Comparison of ENCODE assay signal across 2 cellular contexts in the genomic region with DNA sequence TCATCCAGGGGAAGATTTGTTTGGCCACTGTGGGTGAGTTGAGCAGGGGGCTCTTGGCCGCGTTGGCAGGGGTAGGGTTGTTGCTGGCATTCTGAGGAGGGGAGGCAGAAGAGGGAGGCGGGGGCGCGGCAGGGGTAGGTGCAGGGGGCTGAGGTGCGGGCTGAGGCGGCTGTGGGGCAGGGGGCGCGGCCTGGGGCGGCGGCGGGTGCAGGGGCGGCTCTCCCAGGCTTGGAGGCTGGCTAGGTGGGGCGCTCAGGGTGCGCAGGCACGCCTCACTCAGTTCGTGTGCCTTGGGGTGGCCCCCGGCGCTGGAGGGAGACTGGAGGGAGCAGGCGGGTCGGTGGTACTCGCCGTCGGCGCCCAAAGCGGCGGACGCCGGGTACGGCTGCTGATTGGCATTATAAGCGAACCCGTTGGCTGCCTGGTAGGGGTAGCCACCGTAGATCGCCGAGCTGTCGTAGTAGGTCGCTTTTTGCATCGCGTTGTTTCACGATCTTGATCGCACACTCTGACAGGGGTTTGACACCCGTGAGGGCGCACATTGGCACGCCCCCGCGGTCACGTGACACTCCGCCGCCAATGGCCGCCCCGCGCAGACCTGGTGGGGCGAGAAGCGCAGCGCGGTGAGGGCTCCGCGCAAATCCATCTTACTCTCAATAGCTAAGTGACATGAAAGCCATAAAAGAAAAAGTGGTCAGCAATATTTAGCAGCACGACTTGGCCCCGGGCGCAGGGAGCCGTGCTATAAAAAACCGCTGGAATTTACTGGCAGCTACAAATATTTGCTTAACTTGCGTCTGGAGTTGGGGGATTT.
TF ChIP-seq lines count a peak whose summit lies in the region.

No MANE protein-coding gene starts in this region.

TF ChIP-seq in A549, 52 proteins besides CTCF, POLR2A, EP300 and RAD21:
- TF ChIP-seq CEBPB (IDR thresholded peaks at IDR 0.05), result 0 out of 4 replicates have a peak, but pooled peaks of 1 of the 2 experiments have one; percentile 3
- no peak for TF ChIP-seq RARB (CRISPR knock-in tag; IDR thresholded peaks at IDR 0.05)
- TF ChIP-seq, protein P1, sequence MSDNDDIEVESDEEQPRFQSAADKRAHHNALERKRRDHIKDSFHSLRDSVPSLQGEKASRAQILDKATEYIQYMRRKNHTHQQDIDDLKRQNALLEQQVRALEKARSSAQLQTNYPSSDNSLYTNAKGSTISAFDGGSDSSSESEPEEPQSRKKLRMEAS (IDR thresholded peaks at IDR 0.05), result peak; percentile 23; the same call in 1 of the 2 replicates
- TF ChIP-seq ATOH8 (CRISPR knock-in tag; IDR thresholded peaks at IDR 0.05; ENCODE audit: low read depth), result 0 out of 2 replicates have a peak, but pooled peaks have one; percentile 12
- no peak; the same call in 1 of the 2 replicates for TF ChIP-seq GATA3 (IDR thresholded peaks at IDR 0.05; ENCODE audit: borderline replicate concordance)
- TF ChIP-seq FOSB (CRISPR knock-in tag; IDR thresholded peaks at IDR 0.05), result no peak
- no peak for TF ChIP-seq HOXB5 (CRISPR knock-in tag; IDR thresholded peaks at IDR 0.05)
- no peak for TF ChIP-seq FOSL2 (IDR thresholded peaks at IDR 0.05)
- no peak for TF ChIP-seq FOSL2 (CRISPR knock-in tag; IDR thresholded peaks at IDR 0.05)
- TF ChIP-seq, protein P2, sequence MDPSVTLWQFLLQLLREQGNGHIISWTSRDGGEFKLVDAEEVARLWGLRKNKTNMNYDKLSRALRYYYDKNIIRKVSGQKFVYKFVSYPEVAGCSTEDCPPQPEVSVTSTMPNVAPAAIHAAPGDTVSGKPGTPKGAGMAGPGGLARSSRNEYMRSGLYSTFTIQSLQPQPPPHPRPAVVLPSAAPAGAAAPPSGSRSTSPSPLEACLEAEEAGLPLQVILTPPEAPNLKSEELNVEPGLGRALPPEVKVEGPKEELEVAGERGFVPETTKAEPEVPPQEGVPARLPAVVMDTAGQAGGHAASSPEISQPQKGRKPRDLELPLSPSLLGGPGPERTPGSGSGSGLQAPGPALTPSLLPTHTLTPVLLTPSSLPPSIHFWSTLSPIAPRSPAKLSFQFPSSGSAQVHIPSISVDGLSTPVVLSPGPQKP (IDR thresholded peaks at IDR 0.05; ENCODE audit: low read depth, low read length), result no peak
- no peak for TF ChIP-seq CBX8 (IDR thresholded peaks at IDR 0.05)
- no peak for TF ChIP-seq HDAC2 (IDR thresholded peaks at IDR 0.05)
- TF ChIP-seq KDM1A (IDR thresholded peaks at IDR 0.05; ENCODE audit: low read depth), result no peak
- peak; percentile 26 for TF ChIP-seq MAFK (IDR thresholded peaks at IDR 0.05; ENCODE audit: partially characterized antibody)
- no peak for TF ChIP-seq ESRRA (IDR thresholded peaks at IDR 0.05; ENCODE audit: borderline replicate concordance, low read length)
- TF ChIP-seq, protein P3, sequence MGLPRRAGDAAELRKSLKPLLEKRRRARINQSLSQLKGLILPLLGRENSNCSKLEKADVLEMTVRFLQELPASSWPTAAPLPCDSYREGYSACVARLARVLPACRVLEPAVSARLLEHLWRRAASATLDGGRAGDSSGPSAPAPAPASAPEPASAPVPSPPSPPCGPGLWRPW (IDR thresholded peaks at IDR 0.05), result no peak
- no peak for TF ChIP-seq E2F6 (IDR thresholded peaks at IDR 0.05; ENCODE audit: borderline replicate concordance, low read depth)
- no peak for TF ChIP-seq MYC (IDR thresholded peaks at IDR 0.05; ENCODE audit: borderline replicate concordance, low read length)
- no peak for TF ChIP-seq NR3C1 (IDR thresholded peaks at IDR 0.05)
- TF ChIP-seq USF2 (IDR thresholded peaks at IDR 0.05), result no peak
TF ChIP-seq in A549: peak in this region for 4.

TF ChIP-seq in neural cell, 6 proteins besides CTCF, POLR2A, EP300 and RAD21:
- TF ChIP-seq SMC3 (conservative IDR thresholded peaks at IDR 0.05; ENCODE audit: poor library complexity), result no peak
- TF ChIP-seq EZH2 (IDR thresholded peaks at IDR 0.05; ENCODE audit: borderline replicate concordance, insufficient read depth, low read length, poor library complexity, severe bottlenecking), result peak; percentile 13
